In genomic region chr14:90281261-90281660, GRCh38 we compare ENCODE assay signal across 15 cellular contexts. TPM values are rescaled to one million over a fixed set of nuclear protein-coding genes. Genes with fewer than 3 reads are reported as not detected.
DNase-seq lines count a peak whose midpoint lies in the region; ATAC-seq and TF ChIP-seq lines count a peak whose summit lies in the region.
"Had no signal": no experiment of that assay in that cellular context is flagged by ENCODE, and none has a peak within 500 bp of the region (broad histone marks: within the 10 kb centered on the region; RNA-seq: fewer than 3 reads in every experiment).

No MANE protein-coding gene starts in this region.

- TF ChIP-seq CTCF in Panc1 (IDR thresholded peaks at IDR 0.05) (no peak), osteocyte (IDR thresholded peaks at IDR 0.05) (no peak)

- H3K4me1 ChIP-seq in GM23248 (ENCODE audit: insufficient read depth) = peaks cover 17% of the 10 kb centered on the region
- no peaks in the 10 kb centered on the region for H3K4me1 ChIP-seq in Panc1 (ENCODE audit: control insufficient read depth, insufficient read depth, low read length)
- H3K4me1 ChIP-seq: lower lobe of right lung had no signal

- H3K9me3 Mint-ChIP-seq in osteocyte (ENCODE audit: unreplicated experiment) = no peaks in the 10 kb centered on the region
- H3K9me3 Mint-ChIP-seq: stimulated activated naive CD8-positive, alpha-beta T cell treated with anti-CD3 and anti-CD28 coated beads, Interleukin-15, Interleukin-2, amounts not matched to agents 100 ng/mL and 50 ng/mL, for 24 hours had no signal

- peak overlapping the region; percentile 50 for H3K27ac Mint-ChIP-seq in osteocyte (ENCODE audit: unreplicated experiment)

- ATAC-seq in Panc1 (peak; percentile 39; the same call in 1 of the 2 replicates), GM19395 (IDR thresholded peaks at IDR 0.05; ENCODE audit: unreplicated experiment) (no peak)
- ATAC-seq: lower lobe of right lung had no signal

- H3K36me3 ChIP-seq in GM23248 (ENCODE audit: low read depth) = 0 out of 2 replicates have a peak, but pooled peaks cover 6% of the 10 kb centered on the region
- no peaks in the 10 kb centered on the region for H3K36me3 ChIP-seq in Panc1 (ENCODE audit: control insufficient read depth, insufficient read depth, low read length)

- H3K36me3 Mint-ChIP-seq in osteocyte (ENCODE audit: unreplicated experiment) = peaks cover 30% of the 10 kb centered on the region

- DNase-seq in GM23248 (peak; percentile 90), Panc1 (ENCODE audit: low read depth, low spot score) (no peak), dermis blood vessel endothelial cell (peak; percentile 65), osteocyte (ENCODE audit: extremely low spot score, unreplicated experiment) (no peak), HEK293T (ENCODE audit: extremely low spot score) (no peak), NCI-H82 treated with DMSO at 0.1 percent for 48 hours (lab: John Stamatoyannopoulos, UW; ENCODE audit: unreplicated experiment) (no peak), LoVo (ENCODE audit: low spot score) (no peak)
- DNase-seq: activated CD4-positive, CD25-positive, alpha-beta regulatory T cell treated with anti-CD3 and anti-CD28 coated beads, Interleukin-2, amount 50 U/mL, for 72 hours; cerebellar nuclear complex; lower lobe of right lung; NCI-H1092 treated with DMSO at 0.1 percent for 48 hours; NCI-H69; occipital lobe had no signal

- H3K4me3 ChIP-seq in GM23248 (peak overlapping the region; percentile 45), Panc1 (ENCODE audit: low read depth in 2 of 2, low read length in 2 of 2) (no peak overlapping the region)
- H3K4me3 ChIP-seq: lower lobe of right lung had no signal

- peak overlapping the region; percentile 79 for H3K27ac ChIP-seq in GM23248
- no peak overlapping the region for H3K27ac ChIP-seq in Panc1 (ENCODE audit: low read length)
- H3K27ac ChIP-seq: lower lobe of right lung had no signal

- H2AFZ ChIP-seq in GM23248 = peak overlapping the region; percentile 27; the same call in 1 of the 2 replicates

- H3K4me3 Mint-ChIP-seq in osteocyte (ENCODE audit: unreplicated experiment) = no peak overlapping the region
- H3K4me3 Mint-ChIP-seq: stimulated activated naive CD8-positive, alpha-beta T cell treated with anti-CD3 and anti-CD28 coated beads, Interleukin-15, Interleukin-2, amounts not matched to agents 100 ng/mL and 50 ng/mL, for 24 hours had no signal

- no peaks in the 10 kb centered on the region for H3K27me3 Mint-ChIP-seq in osteocyte (ENCODE audit: unreplicated experiment)
- H3K27me3 Mint-ChIP-seq: stimulated activated naive CD8-positive, alpha-beta T cell treated with anti-CD3 and anti-CD28 coated beads, Interleukin-15, Interleukin-2, amounts not matched to agents 100 ng/mL and 50 ng/mL, for 24 hours had no signal

- H4K20me1 ChIP-seq in GM23248 (ENCODE audit: insufficient read depth) = no peaks in the 10 kb centered on the region

- CTCF ChIA-PET in Panc1 (lab: Charles Lee) = no interaction called here
- CTCF ChIA-PET in HEK293T (lab: Yijun Ruan, JAX) = no interaction called here

- WGBS in GM23248 (ENCODE audit: low coverage in 1 of 2, low lambda C conversion rate in 2 of 2, missing lambda C conversion rate in 2 of 2), 2 experiments = 8 to 11% methylated on average over 8 of the region's 8 CpGs

- H3K4me2 ChIP-seq in GM23248 (ENCODE audit: unreplicated experiment) = peak overlapping the region; percentile 70

- no peaks in the 10 kb centered on the region for H3K27me3 ChIP-seq in GM23248 (replicated peaks; ENCODE audit: insufficient read depth)
- no peaks in the 10 kb centered on the region for H3K27me3 ChIP-seq in Panc1 (ENCODE audit: control insufficient read depth, insufficient read depth, low read length)

- no peaks in the 10 kb centered on the region for H3K79me2 ChIP-seq in GM23248 (ENCODE audit: insufficient read depth)

- intact Hi-C loops in Panc1 (cut with micrococcal nuclease; ENCODE audit: unreplicated experiment) = no loop called here

- peak overlapping the region; percentile 54 for H3K9ac ChIP-seq in GM23248

- BruUV-seq in Panc1 (replicated peaks; lab: Mats Ljungman, UMichigan) = no TSS peak

- POLR2A ChIA-PET in Panc1 (lab: Charles Lee) (no interaction called here), HEK293T (lab: Yijun Ruan, JAX) (interaction anchor here (1.5 kb wide), 1 partner anchor 25 kb away, joined by 3 read pairs; the partner anchor contains the start of gene PSMC1)

- H3K4me1 Mint-ChIP-seq in osteocyte (ENCODE audit: unreplicated experiment) = peaks cover 24% of the 10 kb centered on the region

- no peaks in the 10 kb centered on the region for H3K9me2 ChIP-seq in GM23248 (ENCODE audit: insufficient read depth)

- H3F3A ChIP-seq in GM23248 (ENCODE audit: insufficient read depth) = peaks cover 12% of the 10 kb centered on the region

- no peaks in the 10 kb centered on the region for H3K9me3 ChIP-seq in GM23248 (ENCODE audit: low read depth)
- H3K9me3 ChIP-seq in Panc1 (ENCODE audit: control insufficient read depth, insufficient read depth, low read depth, low read length) = no peaks in the 10 kb centered on the region
- H3K9me3 ChIP-seq: lower lobe of right lung had no signal

- in situ Hi-C loops in GM23248 (cut with MboI) = no loop called here
- in situ Hi-C loops in Panc1 (cut with HindIII; ENCODE audit: low pct_unique_long_range_greater_than_20kb, low sequenced_read_pairs) = no loop called here

TF ChIP-seq in HEK293T, 16 proteins besides CTCF, POLR2A, EP300 and RAD21:
- TF ChIP-seq BHLHE40 (IDR thresholded peaks at IDR 0.05; ENCODE audit: borderline replicate concordance) = no peak
- TF ChIP-seq TARDBP (IDR thresholded peaks at IDR 0.05) = no peak

RNA-seq across cellular contexts. Expression of gene PSMC1, which starts 24.9 kb away (rescaled TPM):
- total RNA-seq in GM23248 (2014; rRNA removed; shearing (Covaris generic)) = 132 and 154 TPM in 2 replicates
- polyA plus RNA-seq in GM23248 (2016; fragmentation: Nextera tagmentation; extraction: Ambion mirVana) = 167 and 179 TPM in 2 replicates
- total RNA-seq in Panc1 (2021; ENCODE audit: unreplicated experiment) (112 TPM), dermis blood vessel endothelial cell (179 and 245 TPM in 2 replicates), osteocyte (92.5 and 104 TPM in 2 replicates)
- polyA plus RNA-seq in Panc1 (2012; ENCODE audit: insufficient read length) = 73.5 TPM

RNA-seq across cellular contexts. Expression of gene NRDE2, which starts 50.5 kb away (rescaled TPM):
- 7.0 and 10.2 TPM in 2 replicates for total RNA-seq in GM23248 (2014; rRNA removed; shearing (Covaris generic))
- 8.9 and 9.4 TPM in 2 replicates for polyA plus RNA-seq in GM23248 (2016; fragmentation: Nextera tagmentation; extraction: Ambion mirVana)
- total RNA-seq in Panc1 (2021; ENCODE audit: unreplicated experiment) = 16.5 TPM
- polyA plus RNA-seq in Panc1 (2012; ENCODE audit: insufficient read length) = 10.1 TPM
- 12.3 and 13.3 TPM in 2 replicates for total RNA-seq in dermis blood vessel endothelial cell
- 23.2 and 25.2 TPM in 2 replicates for total RNA-seq in osteocyte

Comparison
In these comparisons a context has a peak if more than half of its experiments do, and no peak if none do; other contexts are left out.
1. DNase-seq: peak in GM23248 (single experiment) and dermis blood vessel endothelial cell (single experiment); none in Panc1 (single experiment), osteocyte (single experiment), HEK293T (single experiment), NCI-H82 treated with DMSO at 0.1 percent for 48 hours (single experiment) and LoVo (single experiment).